Comparison of ENCODE assay signal across 1 cellular context in the genomic region with DNA sequence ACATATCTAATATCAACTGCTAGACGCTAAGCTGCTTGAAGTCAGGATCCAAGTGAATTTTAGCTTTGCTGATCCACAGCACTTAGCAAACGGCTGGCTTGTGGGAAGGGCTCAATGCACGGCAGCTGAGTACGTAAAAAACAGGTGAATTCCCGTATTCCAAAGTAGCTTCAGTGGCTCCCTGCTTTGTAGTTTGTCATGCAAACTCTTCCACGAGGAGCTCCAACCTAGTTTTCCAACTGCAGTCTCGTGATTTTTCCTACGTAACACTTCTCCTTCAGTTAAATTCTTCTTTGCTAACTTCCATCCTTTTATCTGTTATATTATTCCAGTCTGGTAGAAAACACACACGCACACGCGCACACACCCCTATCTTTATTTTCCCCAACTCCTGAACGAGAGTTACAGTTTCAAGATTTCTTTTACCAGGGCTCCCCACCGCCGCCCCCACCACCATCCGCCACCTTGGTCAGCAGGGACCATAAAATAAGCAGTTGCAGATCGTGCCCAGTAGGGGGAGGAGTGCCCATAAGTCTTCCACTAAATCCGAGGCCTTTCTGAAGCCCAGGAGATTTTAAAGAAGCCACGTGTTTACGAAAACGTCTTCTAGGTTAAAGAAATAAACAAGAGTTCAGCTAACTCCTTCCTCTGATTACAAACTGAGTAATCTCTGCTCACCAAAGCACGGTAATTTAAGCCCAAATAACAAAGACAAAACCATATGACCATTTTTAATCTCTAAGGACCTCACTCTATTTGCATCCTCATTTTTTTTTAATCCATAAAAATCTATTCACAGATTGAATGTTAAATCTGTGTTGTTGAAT.
A peak's percentile ranks its signal among the peaks of the same experiment; 100 is the strongest.
TF ChIP-seq lines count a peak whose summit lies in the region.

No MANE protein-coding gene starts in this region.

TF ChIP-seq in HepG2, 621 proteins besides CTCF, POLR2A, EP300 and RAD21 (continued from another document):
- TF ChIP-seq, protein P1, sequence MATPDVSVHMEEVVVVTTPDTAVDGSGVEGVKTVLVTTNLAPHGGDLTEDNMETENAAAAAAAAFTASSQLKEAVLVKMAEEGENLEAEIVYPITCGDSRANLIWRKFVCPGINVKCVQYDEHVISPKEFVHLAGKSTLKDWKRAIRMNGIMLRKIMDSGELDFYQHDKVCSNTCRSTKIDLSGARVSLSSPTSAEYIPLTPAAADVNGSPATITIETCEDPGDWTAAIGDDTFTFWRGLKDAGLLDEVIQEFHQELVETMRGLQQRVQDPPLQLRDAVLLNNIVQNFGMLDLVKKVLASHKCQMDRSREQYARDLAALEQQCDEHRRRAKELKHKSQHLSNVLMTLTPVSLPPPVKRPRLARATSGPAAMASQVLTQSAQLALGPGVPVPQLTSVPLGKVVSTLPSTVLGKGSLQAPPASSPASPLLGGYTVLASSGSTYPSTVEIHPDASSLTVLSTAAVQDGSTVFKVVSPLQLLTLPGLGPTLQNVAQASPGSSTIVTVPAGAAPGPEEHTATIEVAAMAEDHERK (CRISPR knock-in tag; IDR thresholded peaks at IDR 0.05; ENCODE audit: low read depth): no peak
- TF ChIP-seq SRSF4 (IDR thresholded peaks at IDR 0.05; ENCODE audit: low read depth, low read length, poor library complexity, severe bottlenecking) (no peak), SMC3 (IDR thresholded peaks at IDR 0.05; ENCODE audit: low read length) (peak; percentile 83), TGIF2 (CRISPR knock-in tag; IDR thresholded peaks at IDR 0.05) (0 out of 2 replicates have a peak, but pooled peaks have one; percentile 37)
- TF ChIP-seq, protein P2, sequence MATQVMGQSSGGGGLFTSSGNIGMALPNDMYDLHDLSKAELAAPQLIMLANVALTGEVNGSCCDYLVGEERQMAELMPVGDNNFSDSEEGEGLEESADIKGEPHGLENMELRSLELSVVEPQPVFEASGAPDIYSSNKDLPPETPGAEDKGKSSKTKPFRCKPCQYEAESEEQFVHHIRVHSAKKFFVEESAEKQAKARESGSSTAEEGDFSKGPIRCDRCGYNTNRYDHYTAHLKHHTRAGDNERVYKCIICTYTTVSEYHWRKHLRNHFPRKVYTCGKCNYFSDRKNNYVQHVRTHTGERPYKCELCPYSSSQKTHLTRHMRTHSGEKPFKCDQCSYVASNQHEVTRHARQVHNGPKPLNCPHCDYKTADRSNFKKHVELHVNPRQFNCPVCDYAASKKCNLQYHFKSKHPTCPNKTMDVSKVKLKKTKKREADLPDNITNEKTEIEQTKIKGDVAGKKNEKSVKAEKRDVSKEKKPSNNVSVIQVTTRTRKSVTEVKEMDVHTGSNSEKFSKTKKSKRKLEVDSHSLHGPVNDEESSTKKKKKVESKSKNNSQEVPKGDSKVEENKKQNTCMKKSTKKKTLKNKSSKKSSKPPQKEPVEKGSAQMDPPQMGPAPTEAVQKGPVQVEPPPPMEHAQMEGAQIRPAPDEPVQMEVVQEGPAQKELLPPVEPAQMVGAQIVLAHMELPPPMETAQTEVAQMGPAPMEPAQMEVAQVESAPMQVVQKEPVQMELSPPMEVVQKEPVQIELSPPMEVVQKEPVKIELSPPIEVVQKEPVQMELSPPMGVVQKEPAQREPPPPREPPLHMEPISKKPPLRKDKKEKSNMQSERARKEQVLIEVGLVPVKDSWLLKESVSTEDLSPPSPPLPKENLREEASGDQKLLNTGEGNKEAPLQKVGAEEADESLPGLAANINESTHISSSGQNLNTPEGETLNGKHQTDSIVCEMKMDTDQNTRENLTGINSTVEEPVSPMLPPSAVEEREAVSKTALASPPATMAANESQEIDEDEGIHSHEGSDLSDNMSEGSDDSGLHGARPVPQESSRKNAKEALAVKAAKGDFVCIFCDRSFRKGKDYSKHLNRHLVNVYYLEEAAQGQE (IDR thresholded peaks at IDR 0.05; ENCODE audit: borderline replicate concordance in 1 of 2, low read depth in 1 of 2, low read length in 2 of 2): no peak
- TF ChIP-seq, protein P3, sequence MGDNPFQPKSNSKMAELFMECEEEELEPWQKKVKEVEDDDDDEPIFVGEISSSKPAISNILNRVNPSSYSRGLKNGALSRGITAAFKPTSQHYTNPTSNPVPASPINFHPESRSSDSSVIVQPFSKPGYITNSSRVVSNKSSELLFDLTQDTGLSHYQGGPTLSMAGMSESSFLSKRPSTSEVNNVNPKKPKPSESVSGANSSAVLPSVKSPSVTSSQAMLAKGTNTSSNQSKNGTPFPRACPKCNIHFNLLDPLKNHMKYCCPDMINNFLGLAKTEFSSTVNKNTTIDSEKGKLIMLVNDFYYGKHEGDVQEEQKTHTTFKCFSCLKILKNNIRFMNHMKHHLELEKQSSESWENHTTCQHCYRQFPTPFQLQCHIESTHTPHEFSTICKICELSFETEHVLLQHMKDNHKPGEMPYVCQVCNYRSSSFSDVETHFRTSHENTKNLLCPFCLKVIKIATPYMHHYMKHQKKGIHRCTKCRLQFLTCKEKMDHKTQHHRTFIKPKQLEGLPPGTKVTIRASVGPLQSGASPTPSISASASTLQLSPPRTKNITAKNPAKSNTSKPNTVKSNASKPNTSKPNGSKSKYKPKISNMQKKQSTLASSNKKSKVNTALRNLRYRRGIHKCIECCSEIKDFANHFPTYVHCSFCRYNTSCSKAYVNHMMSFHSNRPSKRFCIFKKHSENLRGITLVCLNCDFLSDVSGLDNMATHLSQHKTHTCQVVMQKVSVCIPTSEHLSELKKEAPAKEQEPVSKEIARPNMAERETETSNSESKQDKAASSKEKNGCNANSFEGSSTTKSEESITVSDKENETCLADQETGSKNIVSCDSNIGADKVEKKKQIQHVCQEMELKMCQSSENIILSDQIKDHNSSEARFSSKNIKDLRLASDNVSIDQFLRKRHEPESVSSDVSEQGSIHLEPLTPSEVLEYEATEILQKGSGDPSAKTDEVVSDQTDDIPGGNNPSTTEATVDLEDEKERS (CRISPR knock-in tag; IDR thresholded peaks at IDR 0.05): no peak
- TF ChIP-seq, protein P4, sequence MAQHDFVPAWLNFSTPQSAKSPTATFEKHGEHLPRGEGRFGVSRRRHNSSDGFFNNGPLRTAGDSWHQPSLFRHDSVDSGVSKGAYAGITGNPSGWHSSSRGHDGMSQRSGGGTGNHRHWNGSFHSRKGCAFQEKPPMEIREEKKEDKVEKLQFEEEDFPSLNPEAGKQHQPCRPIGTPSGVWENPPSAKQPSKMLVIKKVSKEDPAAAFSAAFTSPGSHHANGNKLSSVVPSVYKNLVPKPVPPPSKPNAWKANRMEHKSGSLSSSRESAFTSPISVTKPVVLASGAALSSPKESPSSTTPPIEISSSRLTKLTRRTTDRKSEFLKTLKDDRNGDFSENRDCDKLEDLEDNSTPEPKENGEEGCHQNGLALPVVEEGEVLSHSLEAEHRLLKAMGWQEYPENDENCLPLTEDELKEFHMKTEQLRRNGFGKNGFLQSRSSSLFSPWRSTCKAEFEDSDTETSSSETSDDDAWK (CRISPR knock-in tag; IDR thresholded peaks at IDR 0.05): no peak
- TF ChIP-seq, protein P5, sequence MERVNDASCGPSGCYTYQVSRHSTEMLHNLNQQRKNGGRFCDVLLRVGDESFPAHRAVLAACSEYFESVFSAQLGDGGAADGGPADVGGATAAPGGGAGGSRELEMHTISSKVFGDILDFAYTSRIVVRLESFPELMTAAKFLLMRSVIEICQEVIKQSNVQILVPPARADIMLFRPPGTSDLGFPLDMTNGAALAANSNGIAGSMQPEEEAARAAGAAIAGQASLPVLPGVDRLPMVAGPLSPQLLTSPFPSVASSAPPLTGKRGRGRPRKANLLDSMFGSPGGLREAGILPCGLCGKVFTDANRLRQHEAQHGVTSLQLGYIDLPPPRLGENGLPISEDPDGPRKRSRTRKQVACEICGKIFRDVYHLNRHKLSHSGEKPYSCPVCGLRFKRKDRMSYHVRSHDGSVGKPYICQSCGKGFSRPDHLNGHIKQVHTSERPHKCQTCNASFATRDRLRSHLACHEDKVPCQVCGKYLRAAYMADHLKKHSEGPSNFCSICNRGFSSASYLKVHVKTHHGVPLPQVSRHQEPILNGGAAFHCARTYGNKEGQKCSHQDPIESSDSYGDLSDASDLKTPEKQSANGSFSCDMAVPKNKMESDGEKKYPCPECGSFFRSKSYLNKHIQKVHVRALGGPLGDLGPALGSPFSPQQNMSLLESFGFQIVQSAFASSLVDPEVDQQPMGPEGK (CRISPR knock-in tag; IDR thresholded peaks at IDR 0.05): 0 out of 2 replicates have a peak, but pooled peaks have one; percentile 18
